Comparison of ENCODE assay signal across 12 cellular contexts in the genomic region with DNA sequence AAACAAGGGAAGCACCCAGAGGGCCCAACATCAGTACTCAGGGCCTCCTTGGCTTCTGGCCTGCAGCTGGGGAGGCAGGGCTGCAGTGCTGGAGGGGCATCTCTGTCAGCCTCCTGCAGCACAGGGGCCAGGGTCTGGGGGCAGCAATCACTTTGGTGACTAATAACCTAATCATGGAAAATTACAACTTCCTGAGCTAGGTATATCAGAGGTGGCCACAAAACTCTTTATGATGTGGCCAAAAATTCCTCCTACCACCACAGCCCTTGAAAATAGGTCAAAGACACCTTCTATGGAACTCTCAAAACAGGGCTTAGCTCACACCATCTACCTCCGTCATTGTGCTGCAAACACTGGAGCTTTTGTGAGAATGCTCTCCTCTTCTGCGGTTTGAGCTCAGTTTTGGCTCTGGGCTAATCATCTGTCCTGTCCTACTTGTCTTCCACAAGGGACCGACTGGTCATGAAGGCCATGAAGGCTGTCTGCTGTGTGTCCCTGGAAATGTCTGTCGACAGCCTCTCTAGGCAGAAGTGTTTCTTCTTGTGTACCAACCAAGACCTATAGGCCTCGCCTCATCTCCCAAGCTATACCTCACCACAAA. TPM values are rescaled to one million over a fixed set of nuclear protein-coding genes. Genes with fewer than 3 reads are reported as not detected.
DNase-seq lines count a peak whose midpoint lies in the region; ATAC-seq and TF ChIP-seq lines count a peak whose summit lies in the region.
"Had no signal": no experiment of that assay in that cellular context is flagged by ENCODE, and none has a peak within 500 bp of the region (broad histone marks: within the 10 kb centered on the region; RNA-seq: fewer than 3 reads in every experiment).

No MANE protein-coding gene starts in this region.

- H3K27ac Mint-ChIP-seq in activated naive CD4-positive, alpha-beta T cell treated with anti-CD3 and anti-CD28 coated beads for 36 hours: no peak overlapping the region
- peak overlapping the region; percentile 90 for H3K27ac Mint-ChIP-seq in activated CD8-positive, alpha-beta T cell treated with anti-CD3 and anti-CD28 coated beads for 36 hours
- H3K27ac Mint-ChIP-seq in endodermal cell: no peak overlapping the region

- POLR2A ChIA-PET in activated CD8-positive, alpha-beta T cell treated with anti-CD3 and anti-CD28 coated beads for 36 hours (lab: Charles Lee): interaction anchor here (0.7 to 3.0 kb wide), 7 partner anchors 9 to 393 kb away, joined by 3 to 17 read pairs (median 4); no protein-coding TSS in a partner anchor

- intact Hi-C loops in activated naive CD4-positive, alpha-beta T cell treated with anti-CD3 and anti-CD28 coated beads for 36 hours (cut with micrococcal nuclease): loop anchor here (10.0 kb wide), 1 partner anchor 1027 kb away; no protein-coding TSS in a partner anchor
- intact Hi-C loops in activated CD8-positive, alpha-beta T cell treated with anti-CD3 and anti-CD28 coated beads for 36 hours (cut with micrococcal nuclease): loop anchor here (1.0 to 10.0 kb wide), 3 partner anchors 9 to 393 kb away; a partner anchor contains a TSS

- peak; percentile 43 for DNase-seq in activated naive CD4-positive, alpha-beta T cell treated with anti-CD3 and anti-CD28 coated beads for 36 hours
- DNase-seq in activated naive CD4-positive, alpha-beta T cell (lab: John Stamatoyannopoulos, UW): no peak
- DNase-seq in activated CD8-positive, alpha-beta T cell treated with anti-CD3 and anti-CD28 coated beads for 36 hours: peak; percentile 76
- peak; percentile 10 for DNase-seq in endodermal cell
- DNase-seq in NCI-H510A (lab: John Stamatoyannopoulos, UW): no peak
- no peak for DNase-seq in H7
- no peak for DNase-seq in GM03348 (ENCODE audit: low spot score)
- DNase-seq: glutamatergic neuron, NCI-H2029 treated with DMSO at 0.1 percent for 48 hours, T1000 had no signal

- H3K27me3 ChIP-seq in endodermal cell (ENCODE audit: control insufficient read depth, insufficient read depth, low read length, poor library complexity, severe bottlenecking): peaks cover 10% of the 10 kb centered on the region
- no peaks in the 10 kb centered on the region for H3K27me3 ChIP-seq in thymus (ENCODE audit: control insufficient read depth, insufficient read depth)
- no peaks in the 10 kb centered on the region for H3K27me3 ChIP-seq in H7 (ENCODE audit: control insufficient read depth, insufficient read depth, low read length)

- TF ChIP-seq CTCF in activated CD8-positive, alpha-beta T cell treated with anti-CD3 and anti-CD28 coated beads for 36 hours (IDR thresholded peaks at IDR 0.05): no peak
- TF ChIP-seq CTCF in endodermal cell (conservative IDR thresholded peaks at IDR 0.05): no peak

- H3K4me1 ChIP-seq in endodermal cell (ENCODE audit: control insufficient read depth, insufficient read depth, low read length): no peaks in the 10 kb centered on the region
- peaks cover 25% of the 10 kb centered on the region for H3K4me1 ChIP-seq in thymus (ENCODE audit: control insufficient read depth, insufficient read depth, low read length)

- H3K4me3 ChIP-seq in endodermal cell (ENCODE audit: low read length): no peak overlapping the region
- H3K4me3 ChIP-seq in thymus (ENCODE audit: low read length): no peak overlapping the region
- H3K4me3 ChIP-seq in H7 (ENCODE audit: insufficient read depth, low read depth, low read length): no peak overlapping the region

- WGBS in endodermal cell (ENCODE audit: insufficient coverage in 1 of 2, insufficient read length in 1 of 2), 2 experiments: 84 to 88% methylated on average over 4 to 5 of the region's 5 CpGs
- 91% methylated on average over 5 of the region's 5 CpGs for WGBS in thymus

- no peaks in the 10 kb centered on the region for H3K36me3 Mint-ChIP-seq in activated naive CD4-positive, alpha-beta T cell treated with anti-CD3 and anti-CD28 coated beads for 36 hours (ENCODE audit: low read depth)
- H3K36me3 Mint-ChIP-seq in activated CD8-positive, alpha-beta T cell treated with anti-CD3 and anti-CD28 coated beads for 36 hours (ENCODE audit: low read depth): peaks cover 8% of the 10 kb centered on the region
- no peaks in the 10 kb centered on the region for H3K36me3 Mint-ChIP-seq in endodermal cell (ENCODE audit: low read depth)

- H3K9me3 ChIP-seq in endodermal cell (ENCODE audit: control insufficient read depth, low read length): no peaks in the 10 kb centered on the region
- H3K9me3 ChIP-seq in thymus (ENCODE audit: control insufficient read depth): no peaks in the 10 kb centered on the region

- H3K27ac ChIP-seq in endodermal cell (ENCODE audit: low read depth, low read length) (no peak overlapping the region), thymus (ENCODE audit: low read depth) (peak overlapping the region; percentile 8)

- H3K27me3 Mint-ChIP-seq in activated naive CD4-positive, alpha-beta T cell treated with anti-CD3 and anti-CD28 coated beads for 36 hours (ENCODE audit: low read depth): no peaks in the 10 kb centered on the region
- H3K27me3 Mint-ChIP-seq in activated CD8-positive, alpha-beta T cell treated with anti-CD3 and anti-CD28 coated beads for 36 hours: no peaks in the 10 kb centered on the region
- H3K27me3 Mint-ChIP-seq in endodermal cell (ENCODE audit: insufficient read depth): peaks cover 5% of the 10 kb centered on the region

- H3K4me3 Mint-ChIP-seq in activated naive CD4-positive, alpha-beta T cell treated with anti-CD3 and anti-CD28 coated beads for 36 hours: no peak overlapping the region
- peak overlapping the region; percentile 47 for H3K4me3 Mint-ChIP-seq in activated CD8-positive, alpha-beta T cell treated with anti-CD3 and anti-CD28 coated beads for 36 hours
- no peak overlapping the region for H3K4me3 Mint-ChIP-seq in endodermal cell

- H3K9me3 Mint-ChIP-seq in activated naive CD4-positive, alpha-beta T cell treated with anti-CD3 and anti-CD28 coated beads for 36 hours: no peaks in the 10 kb centered on the region
- H3K9me3 Mint-ChIP-seq in activated CD8-positive, alpha-beta T cell treated with anti-CD3 and anti-CD28 coated beads for 36 hours: no peaks in the 10 kb centered on the region
- no peaks in the 10 kb centered on the region for H3K9me3 Mint-ChIP-seq in endodermal cell

- H3K36me3 ChIP-seq in endodermal cell (ENCODE audit: control insufficient read depth, insufficient read depth, low read length) (no peaks in the 10 kb centered on the region), thymus (ENCODE audit: control insufficient read depth, insufficient read depth) (no peaks in the 10 kb centered on the region), H7 (replicated peaks; ENCODE audit: control insufficient read depth, insufficient read depth, low read length) (no peaks in the 10 kb centered on the region)

- CTCF ChIA-PET in activated naive CD4-positive, alpha-beta T cell treated with anti-CD3 and anti-CD28 coated beads for 36 hours (lab: Charles Lee): interaction anchor here (1.2 to 1.4 kb wide), 3 partner anchors 37 to 75 kb away, joined by 4 to 7 read pairs (median 6); no protein-coding TSS in a partner anchor
- CTCF ChIA-PET in activated CD8-positive, alpha-beta T cell treated with anti-CD3 and anti-CD28 coated beads for 36 hours (lab: Charles Lee): interaction anchor here (0.9 to 2.6 kb wide), 9 partner anchors 9 to 78 kb away, joined by 3 to 12 read pairs (median 5); no protein-coding TSS in a partner anchor

- H3K4me1 Mint-ChIP-seq in activated naive CD4-positive, alpha-beta T cell treated with anti-CD3 and anti-CD28 coated beads for 36 hours (ENCODE audit: low read depth): peaks cover 68% of the 10 kb centered on the region
- peaks cover 82% of the 10 kb centered on the region for H3K4me1 Mint-ChIP-seq in activated CD8-positive, alpha-beta T cell treated with anti-CD3 and anti-CD28 coated beads for 36 hours (ENCODE audit: low read depth)
- no peaks in the 10 kb centered on the region for H3K4me1 Mint-ChIP-seq in endodermal cell

- peak; percentile 13 for ATAC-seq in activated CD8-positive, alpha-beta T cell treated with anti-CD3 and anti-CD28 coated beads for 36 hours

- H3K9ac ChIP-seq in endodermal cell (ENCODE audit: extremely low read depth, low read length, poor library complexity, severe bottlenecking): no peak overlapping the region

RNA-seq across cellular contexts. Expression of a gene that starts 28.6 kb away (rescaled TPM):
- under 1 TPM in 1 of 2 experiments, not detected in 1; 0.30 TPM for total RNA-seq in activated naive CD4-positive, alpha-beta T cell treated with anti-CD3 and anti-CD28 coated beads for 36 hours
- total RNA-seq in activated CD8-positive, alpha-beta T cell treated with anti-CD3 and anti-CD28 coated beads for 36 hours: 10 to 100 TPM; 61.5 to 64.1 TPM
- total RNA-seq in endodermal cell: not detected
- not detected for polyA plus RNA-seq in endodermal cell (2013, experiment 1 of 2)
- polyA plus RNA-seq in endodermal cell (2013, experiment 2 of 2): not detected
- 0.71 TPM for polyA plus RNA-seq in thymus
- not detected in 2 replicates for total RNA-seq in H7 (2014; rRNA removed; shearing (Covaris generic))
- polyA plus RNA-seq: AG04450 had no signal

RNA-seq across cellular contexts. Expression of a gene that starts 41.7 kb away (rescaled TPM):
- total RNA-seq in activated naive CD4-positive, alpha-beta T cell treated with anti-CD3 and anti-CD28 coated beads for 36 hours: not detected
- total RNA-seq in activated CD8-positive, alpha-beta T cell treated with anti-CD3 and anti-CD28 coated beads for 36 hours: under 1 TPM; 0.25 to 0.98 TPM
- not detected for total RNA-seq in endodermal cell
- not detected for polyA plus RNA-seq in endodermal cell (2013, experiment 1 of 2)
- not detected for polyA plus RNA-seq in endodermal cell (2013, experiment 2 of 2)
- 0.34 TPM for polyA plus RNA-seq in thymus
- total RNA-seq in H7 (2014; rRNA removed; shearing (Covaris generic)): not detected in 2 replicates
- polyA plus RNA-seq: AG04450 had no signal

Comparison
In these comparisons a context has a peak if more than half of its experiments do, and no peak if none do; other contexts are left out.
1. DNase-seq: peak in activated naive CD4-positive, alpha-beta T cell treated with anti-CD3 and anti-CD28 coated beads for 36 hours (single experiment), activated CD8-positive, alpha-beta T cell treated with anti-CD3 and anti-CD28 coated beads for 36 hours (single experiment) and endodermal cell (single experiment); none in activated naive CD4-positive, alpha-beta T cell (0 of 4), NCI-H510A (single experiment), H7 (single experiment) and GM03348 (single experiment).
2. RNA of a gene that starts 28.6 kb away (total RNA-seq): 61.5 to 64.1 TPM in activated CD8-positive, alpha-beta T cell treated with anti-CD3 and anti-CD28 coated beads for 36 hours; 0.30 TPM in activated naive CD4-positive, alpha-beta T cell treated with anti-CD3 and anti-CD28 coated beads for 36 hours, not detected in endodermal cell and not detected in H7; every median in the first group is over 10 times any median in the second.